Comparison of ENCODE assay signal across 10 cellular contexts in genomic region chr19:3178973-3179738, GRCh38. TPM values are rescaled to one million over a fixed set of nuclear protein-coding genes. Genes with fewer than 3 reads are reported as not detected.
A peak's percentile ranks its signal among the peaks of the same experiment; 100 is the strongest.
DNase-seq lines count a peak whose midpoint lies in the region; ATAC-seq and TF ChIP-seq lines count a peak whose summit lies in the region.
"Had no signal": no experiment of that assay in that cellular context is flagged by ENCODE, and none has a peak within 500 bp of the region (broad histone marks: within the 10 kb centered on the region; RNA-seq: fewer than 3 reads in every experiment).

No MANE protein-coding gene starts in this region.

- no TSS peak for BruUV-seq in PC-3 (replicated peaks; lab: Mats Ljungman, UMichigan)

- peak overlapping the region; percentile 95 for H3K27ac Mint-ChIP-seq in activated T-helper 17 cell treated with anti-CD3 and anti-CD28 coated beads, Interleukin-2, amount 50 U/mL, for 72 hours
- H3K27ac Mint-ChIP-seq in natural killer cell treated with Interleukin-12 subunit alpha and Interleukin-12 subunit beta and Interleukin-15 and Interleukin-18, amount 100 ng/mL, for 72 hours: peak overlapping the region; percentile 93 to 99

- TF ChIP-seq CTCF in PC-3 (conservative IDR thresholded peaks at IDR 0.05; ENCODE audit: low read depth, low read length): no peak

- H3K4me1 ChIP-seq in PC-3 (ENCODE audit: insufficient read depth, low read length): peaks cover 20% of the 10 kb centered on the region

- H3K9me3 Mint-ChIP-seq in activated T-helper 17 cell treated with anti-CD3 and anti-CD28 coated beads, Interleukin-2, amount 50 U/mL, for 72 hours: no peaks in the 10 kb centered on the region
- H3K9me3 Mint-ChIP-seq in natural killer cell treated with Interleukin-12 subunit alpha and Interleukin-12 subunit beta and Interleukin-15 and Interleukin-18, amount 100 ng/mL, for 72 hours: no peaks in the 10 kb centered on the region

- CTCF ChIA-PET in PC-3 (lab: Charles Lee): no interaction called here

- H3K36me3 ChIP-seq in PC-3 (ENCODE audit: low read depth, low read length): no peaks in the 10 kb centered on the region

- H3K9me3 ChIP-seq in PC-3 (ENCODE audit: low read length): no peaks in the 10 kb centered on the region

- no peak overlapping the region for H3K4me2 ChIP-seq in PC-3 (ENCODE audit: low read length)

- no peaks in the 10 kb centered on the region for H3K27me3 ChIP-seq in PC-3 (ENCODE audit: low read length)

- peak overlapping the region; percentile 98 for H3K4me3 Mint-ChIP-seq in activated T-helper 17 cell treated with anti-CD3 and anti-CD28 coated beads, Interleukin-2, amount 50 U/mL, for 72 hours
- peak overlapping the region; percentile 96 for H3K4me3 Mint-ChIP-seq in natural killer cell treated with Interleukin-12 subunit alpha and Interleukin-12 subunit beta and Interleukin-15 and Interleukin-18, amount 100 ng/mL, for 72 hours

- POLR2A ChIA-PET in PC-3 (lab: Charles Lee; ENCODE audit: unreplicated experiment): no interaction called here

- no peaks in the 10 kb centered on the region for H3K9me2 ChIP-seq in PC-3 (replicated peaks; ENCODE audit: low read length)

- peak overlapping the region; percentile 66; the same call in 1 of the 2 replicates for H3K4me3 ChIP-seq in GM08714 (ENCODE audit: low read length)
- H3K4me3 ChIP-seq in PC-3 (ENCODE audit: low read length): no peak overlapping the region

- ATAC-seq in HG03095 (IDR thresholded peaks at IDR 0.05; ENCODE audit: unreplicated experiment): peak; percentile 14
- peak; percentile 8 for ATAC-seq in activated T-helper 17 cell treated with anti-CD3 and anti-CD28 coated beads, Interleukin-2, amount 50 U/mL, for 72 hours (replicated peaks)
- peak; percentile 41 to 73 for ATAC-seq in natural killer cell treated with Interleukin-12 subunit alpha and Interleukin-12 subunit beta and Interleukin-15 and Interleukin-18, amount 100 ng/mL, for 72 hours
- ATAC-seq in GM21825 (IDR thresholded peaks at IDR 0.05; ENCODE audit: unreplicated experiment): no peak
- ATAC-seq in PC-3: no peak

- no peaks in the 10 kb centered on the region for H3F3A ChIP-seq in PC-3 (ENCODE audit: low read length, unreplicated experiment)

- H3K79me2 ChIP-seq in PC-3 (ENCODE audit: low read length): no peaks in the 10 kb centered on the region

- H3K9ac ChIP-seq in PC-3 (ENCODE audit: low read length): no peak overlapping the region

- H2AFZ ChIP-seq in PC-3 (ENCODE audit: low read length): no peak overlapping the region

- peaks cover 12% of the 10 kb centered on the region for H3K4me1 Mint-ChIP-seq in activated T-helper 17 cell treated with anti-CD3 and anti-CD28 coated beads, Interleukin-2, amount 50 U/mL, for 72 hours
- peaks cover 34 to 38% of the 10 kb centered on the region in 2 donors for H3K4me1 Mint-ChIP-seq in natural killer cell treated with Interleukin-12 subunit alpha and Interleukin-12 subunit beta and Interleukin-15 and Interleukin-18, amount 100 ng/mL, for 72 hours (ENCODE audit: low read depth in 2 of 2)

- H3K27ac ChIP-seq in PC-3 (ENCODE audit: low read length): no peak overlapping the region
- H3K27ac ChIP-seq: epithelial cell of prostate had no signal

- DNase-seq in natural killer cell treated with Interleukin-12 subunit alpha and Interleukin-12 subunit beta and Interleukin-15 and Interleukin-18, amount 100 ng/mL, for 72 hours (ENCODE audit: low spot score): no peak
- DNase-seq in NCI-H1694 treated with DMSO at 0.1 percent for 48 hours (lab: John Stamatoyannopoulos, UW): no peak
- no peak for DNase-seq in NCI-H526 treated with DMSO at 0.1 percent for 48 hours (lab: John Stamatoyannopoulos, UW)
- DNase-seq in PC-3: no peak

- peaks cover 74% of the 10 kb centered on the region for H3K36me3 Mint-ChIP-seq in activated T-helper 17 cell treated with anti-CD3 and anti-CD28 coated beads, Interleukin-2, amount 50 U/mL, for 72 hours (ENCODE audit: low read depth)
- H3K36me3 Mint-ChIP-seq in natural killer cell treated with Interleukin-12 subunit alpha and Interleukin-12 subunit beta and Interleukin-15 and Interleukin-18, amount 100 ng/mL, for 72 hours: no peaks in the 10 kb centered on the region

- intact Hi-C loops in PC-3 (cut with micrococcal nuclease): no loop called here

- no peaks in the 10 kb centered on the region for H3K27me3 Mint-ChIP-seq in activated T-helper 17 cell treated with anti-CD3 and anti-CD28 coated beads, Interleukin-2, amount 50 U/mL, for 72 hours
- no peaks in the 10 kb centered on the region for H3K27me3 Mint-ChIP-seq in natural killer cell treated with Interleukin-12 subunit alpha and Interleukin-12 subunit beta and Interleukin-15 and Interleukin-18, amount 100 ng/mL, for 72 hours

- H4K20me1 ChIP-seq in PC-3 (ENCODE audit: low read length): no peaks in the 10 kb centered on the region

RNA-seq across cellular contexts. Expression of gene S1PR4, which starts 0.6 kb away (rescaled TPM):
- total RNA-seq in activated T-helper 17 cell treated with anti-CD3 and anti-CD28 coated beads, Interleukin-2, amount 50 U/mL, for 72 hours: 10 to 100 TPM; 60.6 to 96.8 TPM
- total RNA-seq in natural killer cell treated with Interleukin-12 subunit alpha and Interleukin-12 subunit beta and Interleukin-15 and Interleukin-18, amount 100 ng/mL, for 72 hours: 10 to 100 TPM; 33.5 to 47.0 TPM
- total RNA-seq in PC-3 (2014; rRNA removed): 0.26 and 1.3 TPM in 2 replicates

RNA-seq across cellular contexts. Expression of gene NCLN, which starts 6.6 kb away (rescaled TPM):
- total RNA-seq in activated T-helper 17 cell treated with anti-CD3 and anti-CD28 coated beads, Interleukin-2, amount 50 U/mL, for 72 hours: 10 to 100 TPM; 46.4 to 81.6 TPM
- total RNA-seq in natural killer cell treated with Interleukin-12 subunit alpha and Interleukin-12 subunit beta and Interleukin-15 and Interleukin-18, amount 100 ng/mL, for 72 hours: 100 to 1,000 TPM in 1 of 2 donors, 10 to 100 TPM in 1; 84.4 to 196 TPM
- 74.7 and 132 TPM in 2 replicates for total RNA-seq in PC-3 (2014; rRNA removed)

RNA-seq across cellular contexts. Expression of gene GNA15, which starts 43.3 kb away (rescaled TPM):
- 100 to 1,000 TPM; 202 to 297 TPM for total RNA-seq in activated T-helper 17 cell treated with anti-CD3 and anti-CD28 coated beads, Interleukin-2, amount 50 U/mL, for 72 hours
- 10 to 100 TPM; 22.2 to 33.3 TPM for total RNA-seq in natural killer cell treated with Interleukin-12 subunit alpha and Interleukin-12 subunit beta and Interleukin-15 and Interleukin-18, amount 100 ng/mL, for 72 hours
- total RNA-seq in PC-3 (2014; rRNA removed): not detected in 2 replicates
- total RNA-seq: renal cortical epithelial cell had no signal

RNA-seq across cellular contexts. Expression of gene CELF5, which starts 45.3 kb away (rescaled TPM):
- total RNA-seq in activated T-helper 17 cell treated with anti-CD3 and anti-CD28 coated beads, Interleukin-2, amount 50 U/mL, for 72 hours: under 1 TPM; 0.24 to 0.26 TPM
- total RNA-seq in natural killer cell treated with Interleukin-12 subunit alpha and Interleukin-12 subunit beta and Interleukin-15 and Interleukin-18, amount 100 ng/mL, for 72 hours: under 1 TPM in 1 of 2 donors, not detected in 1; 0.59 TPM
- total RNA-seq in PC-3 (2014; rRNA removed): 0.44 and 0.75 TPM in 2 replicates

Comparison
In these comparisons a context has a peak if more than half of its experiments do, and no peak if none do; other contexts are left out.
1. ATAC-seq: peak in HG03095 (single experiment), activated T-helper 17 cell treated with anti-CD3 and anti-CD28 coated beads, Interleukin-2, amount 50 U/mL, for 72 hours (single experiment) and natural killer cell treated with Interleukin-12 subunit alpha and Interleukin-12 subunit beta and Interleukin-15 and Interleukin-18, amount 100 ng/mL, for 72 hours (2 of 2); none in GM21825 (single experiment) and PC-3 (single experiment).
2. RNA of gene S1PR4, which starts 0.6 kb away (total RNA-seq): 60.6 to 96.8 TPM in activated T-helper 17 cell treated with anti-CD3 and anti-CD28 coated beads, Interleukin-2, amount 50 U/mL, for 72 hours and 33.5 to 47.0 TPM in natural killer cell treated with Interleukin-12 subunit alpha and Interleukin-12 subunit beta and Interleukin-15 and Interleukin-18, amount 100 ng/mL, for 72 hours; 0.26 to 1.3 TPM in PC-3; every median in the first group is over 10 times any median in the second.
3. RNA of gene GNA15, which starts 43.3 kb away (total RNA-seq): 202 to 297 TPM in activated T-helper 17 cell treated with anti-CD3 and anti-CD28 coated beads, Interleukin-2, amount 50 U/mL, for 72 hours and 22.2 to 33.3 TPM in natural killer cell treated with Interleukin-12 subunit alpha and Interleukin-12 subunit beta and Interleukin-15 and Interleukin-18, amount 100 ng/mL, for 72 hours; not detected in PC-3; every median in the first group is over 10 times any median in the second.